In genomic region chr2:223494496-223494895, GRCh38 we compare ENCODE assay signal across 20 cellular contexts.
"Had no signal": no experiment of that assay in that cellular context is flagged by ENCODE, and none has a peak within 500 bp of the region (broad histone marks: within the 10 kb centered on the region; RNA-seq: fewer than 3 reads in every experiment).

No MANE protein-coding gene starts in this region.

- H3K9me3 Mint-ChIP-seq: activated CD4-positive, alpha-beta memory T cell treated with anti-CD3 and anti-CD28 coated beads for 36 hours; activated naive CD8-positive, alpha-beta T cell treated with anti-CD3 and anti-CD28 coated beads, Interleukin-2, amount 10 ng/mL, durations not matched to agents 7 days and 5 days; activated T-helper 2 cell treated with anti-CD3 and anti-CD28 coated beads, Interferon-gamma antibody, Interleukin-2, Interleukin-4, amounts not matched to agents 10 μg/mL and 5 μg/mL and 100 μg/mL, durations not matched to agents 14 hours and 24 hours and 36 hours; T-helper 2 cell treated with Interferon-gamma antibody and Interleukin-4, amounts not matched to agents 5 μg/mL and 100 μg/mL, for 36 hours had no signal

- DNase-seq: activated CD4-positive, alpha-beta memory T cell treated with anti-CD3 and anti-CD28 coated beads for 36 hours; activated CD4-positive, alpha-beta T cell treated with anti-CD3 and anti-CD28 coated beads for 36 hours; activated CD8-positive, alpha-beta memory T cell treated with anti-CD3 and anti-CD28 coated beads, Interleukin-2, amount 10 ng/mL, durations not matched to agents 7 days and 5 days; activated naive CD4-positive, alpha-beta T cell treated with Interleukin-2 at 50 U/mL for 16 hours; activated naive CD8-positive, alpha-beta T cell treated with anti-CD3 and anti-CD28 coated beads, Interleukin-2, amount 10 ng/mL, durations not matched to agents 7 days and 5 days; activated T-cell treated with anti-CD3 and anti-CD28 coated beads, Interleukin-2, amount 50 U/mL, for 1 hour; amygdala; dermis blood vessel endothelial cell; effector memory CD4-positive, alpha-beta T cell; midbrain; nephron progenitor cell; nucleus accumbens; retina; stimulated activated CD4-positive, alpha-beta T cell treated with anti-CD3 and anti-CD28 coated beads, Interleukin-2, amount 100 ng/mL, for 24 hours; stimulated activated naive CD8-positive, alpha-beta T cell treated with anti-CD3 and anti-CD28 coated beads, Interleukin-15, Interleukin-2, amounts not matched to agents 100 U/mL and 50 U/mL, for 24 hours; substantia nigra; tibial artery had no signal

- ATAC-seq: activated CD4-positive, alpha-beta T cell treated with anti-CD3 and anti-CD28 coated beads for 36 hours; activated CD8-positive, alpha-beta memory T cell treated with anti-CD3 and anti-CD28 coated beads, Interleukin-2, amount 10 ng/mL, durations not matched to agents 7 days and 5 days; left lobe of liver; stimulated activated naive CD8-positive, alpha-beta T cell treated with anti-CD3 and anti-CD28 coated beads, Interleukin-15, Interleukin-2, amounts not matched to agents 100 U/mL and 50 U/mL, for 24 hours had no signal

- H3K27ac Mint-ChIP-seq: activated CD4-positive, alpha-beta memory T cell treated with anti-CD3 and anti-CD28 coated beads for 36 hours; activated CD4-positive, alpha-beta T cell treated with anti-CD3 and anti-CD28 coated beads for 36 hours; activated CD8-positive, alpha-beta memory T cell treated with anti-CD3 and anti-CD28 coated beads, Interleukin-2, amount 10 ng/mL, durations not matched to agents 7 days and 5 days; activated naive CD8-positive, alpha-beta T cell treated with anti-CD3 and anti-CD28 coated beads, Interleukin-2, amount 10 ng/mL, durations not matched to agents 7 days and 5 days; activated T-helper 2 cell treated with anti-CD3 and anti-CD28 coated beads, Interferon-gamma antibody, Interleukin-2, Interleukin-4, amounts not matched to agents 10 μg/mL and 5 μg/mL and 100 μg/mL, durations not matched to agents 14 hours and 24 hours and 36 hours; nephron progenitor cell; T-helper 2 cell treated with Interferon-gamma antibody and Interleukin-4, amounts not matched to agents 5 μg/mL and 100 μg/mL, for 36 hours had no signal

- H3K4me3 Mint-ChIP-seq: activated CD4-positive, alpha-beta memory T cell treated with anti-CD3 and anti-CD28 coated beads for 36 hours; activated CD4-positive, alpha-beta T cell treated with anti-CD3 and anti-CD28 coated beads for 36 hours; activated CD8-positive, alpha-beta memory T cell treated with anti-CD3 and anti-CD28 coated beads, Interleukin-2, amount 10 ng/mL, durations not matched to agents 7 days and 5 days; activated naive CD8-positive, alpha-beta T cell treated with anti-CD3 and anti-CD28 coated beads, Interleukin-2, amount 10 ng/mL, durations not matched to agents 7 days and 5 days; nephron progenitor cell; T-helper 2 cell treated with Interferon-gamma antibody and Interleukin-4, amounts not matched to agents 5 μg/mL and 100 μg/mL, for 36 hours had no signal

- H3K4me1 Mint-ChIP-seq: activated CD4-positive, alpha-beta T cell treated with anti-CD3 and anti-CD28 coated beads for 36 hours; activated CD8-positive, alpha-beta memory T cell treated with anti-CD3 and anti-CD28 coated beads, Interleukin-2, amount 10 ng/mL, durations not matched to agents 7 days and 5 days; activated naive CD8-positive, alpha-beta T cell treated with anti-CD3 and anti-CD28 coated beads, Interleukin-2, amount 10 ng/mL, durations not matched to agents 7 days and 5 days; nephron progenitor cell had no signal

- H3K36me3 Mint-ChIP-seq: activated CD4-positive, alpha-beta memory T cell treated with anti-CD3 and anti-CD28 coated beads for 36 hours; activated CD8-positive, alpha-beta memory T cell treated with anti-CD3 and anti-CD28 coated beads, Interleukin-2, amount 10 ng/mL, durations not matched to agents 7 days and 5 days; activated naive CD8-positive, alpha-beta T cell treated with anti-CD3 and anti-CD28 coated beads, Interleukin-2, amount 10 ng/mL, durations not matched to agents 7 days and 5 days had no signal

- H3K27me3 Mint-ChIP-seq: activated CD4-positive, alpha-beta memory T cell treated with anti-CD3 and anti-CD28 coated beads for 36 hours; activated CD8-positive, alpha-beta memory T cell treated with anti-CD3 and anti-CD28 coated beads, Interleukin-2, amount 10 ng/mL, durations not matched to agents 7 days and 5 days; activated naive CD8-positive, alpha-beta T cell treated with anti-CD3 and anti-CD28 coated beads, Interleukin-2, amount 10 ng/mL, durations not matched to agents 7 days and 5 days had no signal
